15 cellular contexts compared by ENCODE assay signal in genomic region chr5:116472274-116472673, GRCh38.
"Had no signal": no experiment of that assay in that cellular context is flagged by ENCODE, and none has a peak within 500 bp of the region (broad histone marks: within the 10 kb centered on the region; RNA-seq: fewer than 3 reads in every experiment).

No MANE protein-coding gene starts in this region.

- H3K4me3 Mint-ChIP-seq: activated CD8-positive, alpha-beta memory T cell treated with anti-CD3 and anti-CD28 coated beads, Interleukin-2, amount 10 ng/mL, durations not matched to agents 7 days and 5 days; activated naive CD8-positive, alpha-beta T cell treated with anti-CD3 and anti-CD28 coated beads for 36 hours; activated T-cell treated with anti-CD3 and anti-CD28 coated beads, Interleukin-2, amount 50 U/mL, for 24 hours; dendritic cell treated with granulocyte-macrophage colony-stimulating factor and Interleukin-4, amounts not matched to agents 40 ng/mL and 50 ng/mL, for 4 days; nephron progenitor cell; stimulated activated naive CD8-positive, alpha-beta T cell treated with anti-CD3 and anti-CD28 coated beads, Interleukin-15, amount 100 ng/mL, for 72 hours had no signal

- H3K4me1 Mint-ChIP-seq: activated CD8-positive, alpha-beta memory T cell treated with anti-CD3 and anti-CD28 coated beads, Interleukin-2, amount 10 ng/mL, durations not matched to agents 7 days and 5 days; activated naive CD8-positive, alpha-beta T cell treated with anti-CD3 and anti-CD28 coated beads for 36 hours; stimulated activated naive CD8-positive, alpha-beta T cell treated with anti-CD3 and anti-CD28 coated beads, Interleukin-15, amount 100 ng/mL, for 72 hours had no signal

- DNase-seq: activated CD4-positive, alpha-beta T cell treated with anti-CD3 and anti-CD28 coated beads, Interleukin-2, amount 50 U/mL, for 48 hours; activated CD4-positive, CD25-positive, alpha-beta regulatory T cell treated with anti-CD3 and anti-CD28 coated beads, Interleukin-2, amount 50 U/mL, for 72 hours; activated CD8-positive, alpha-beta memory T cell treated with anti-CD3 and anti-CD28 coated beads, Interleukin-2, amount 10 ng/mL, durations not matched to agents 7 days and 5 days; activated gamma-delta T cell; activated naive CD8-positive, alpha-beta T cell treated with anti-CD3 and anti-CD28 coated beads for 36 hours; activated T-cell treated with anti-CD3 and anti-CD28 coated beads, Interleukin-2, amount 50 U/mL, for 24 hours; brain microvascular endothelial cell; cerebellar nuclear complex; nephron progenitor cell; stimulated activated CD4-positive, alpha-beta T cell treated with anti-CD3 and anti-CD28 coated beads, Interleukin-15, amount 100 ng/mL, for 24 hours; stimulated activated CD4-positive, alpha-beta T cell treated with anti-CD3 and anti-CD28 coated beads, Interleukin-4, amount 100 ng/mL, for 4 hours; stimulated activated naive CD8-positive, alpha-beta T cell treated with anti-CD3 and anti-CD28 coated beads, Interleukin-15, amount 100 ng/mL, for 72 hours; testis had no signal

- H3K27me3 Mint-ChIP-seq: activated CD8-positive, alpha-beta memory T cell treated with anti-CD3 and anti-CD28 coated beads, Interleukin-2, amount 10 ng/mL, durations not matched to agents 7 days and 5 days; activated naive CD8-positive, alpha-beta T cell treated with anti-CD3 and anti-CD28 coated beads for 36 hours; activated T-cell treated with anti-CD3 and anti-CD28 coated beads, Interleukin-2, amount 50 U/mL, for 24 hours; dendritic cell treated with granulocyte-macrophage colony-stimulating factor and Interleukin-4, amounts not matched to agents 40 ng/mL and 50 ng/mL, for 4 days; stimulated activated naive CD8-positive, alpha-beta T cell treated with anti-CD3 and anti-CD28 coated beads, Interleukin-15, amount 100 ng/mL, for 72 hours had no signal

- H3K27me3 ChIP-seq: brain microvascular endothelial cell, esophagus muscularis mucosa, testis had no signal

- H3K36me3 ChIP-seq: brain microvascular endothelial cell had no signal

- H3K4me3 ChIP-seq: esophagus muscularis mucosa, testis had no signal

- H3K9me3 ChIP-seq: testis had no signal

- H3K4me1 ChIP-seq: esophagus muscularis mucosa, testis had no signal

- H3K27ac Mint-ChIP-seq: activated CD8-positive, alpha-beta memory T cell treated with anti-CD3 and anti-CD28 coated beads, Interleukin-2, amount 10 ng/mL, durations not matched to agents 7 days and 5 days; activated naive CD8-positive, alpha-beta T cell treated with anti-CD3 and anti-CD28 coated beads for 36 hours; activated T-cell treated with anti-CD3 and anti-CD28 coated beads, Interleukin-2, amount 50 U/mL, for 24 hours; dendritic cell treated with granulocyte-macrophage colony-stimulating factor and Interleukin-4, amounts not matched to agents 40 ng/mL and 50 ng/mL, for 4 days; nephron progenitor cell; stimulated activated naive CD8-positive, alpha-beta T cell treated with anti-CD3 and anti-CD28 coated beads, Interleukin-15, amount 100 ng/mL, for 72 hours had no signal
